ENCODE assay signal across 9 cellular contexts in the genomic region with DNA sequence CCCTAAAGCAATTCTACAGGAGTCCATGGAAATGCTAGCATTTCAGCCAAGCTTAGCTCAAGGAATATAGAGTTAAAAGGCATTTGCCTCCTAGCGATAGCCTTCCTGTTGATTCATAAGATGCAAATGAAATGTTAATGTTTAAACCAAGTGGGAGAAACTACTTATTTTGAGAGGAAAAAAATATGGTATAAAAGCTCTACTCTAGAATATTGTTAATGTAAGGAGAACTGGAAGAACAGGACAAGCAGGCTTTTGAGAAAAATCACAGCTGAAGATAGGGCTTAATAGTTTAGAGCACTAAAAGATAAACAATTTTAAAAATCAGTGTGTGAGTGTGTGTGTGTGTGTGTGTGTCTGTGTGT. TPM values are rescaled to one million over a fixed set of nuclear protein-coding genes. Genes with fewer than 3 reads are reported as not detected.
DNase-seq lines count a peak whose midpoint lies in the region; ATAC-seq and TF ChIP-seq lines count a peak whose summit lies in the region.
"Had no signal": no experiment of that assay in that cellular context is flagged by ENCODE, and none has a peak within 500 bp of the region (broad histone marks: within the 10 kb centered on the region; RNA-seq: fewer than 3 reads in every experiment).

No MANE protein-coding gene starts in this region.

- H3K9me3 Mint-ChIP-seq in activated naive CD8-positive, alpha-beta T cell treated with anti-CD3 and anti-CD28 coated beads for 36 hours, result no peaks in the 10 kb centered on the region

- peak overlapping the region; percentile 94 for H3K9ac ChIP-seq in SK-N-SH
- peak overlapping the region; percentile 16 for H3K9ac ChIP-seq in iPS-18a (ENCODE audit: low read length)
- no peak overlapping the region for H3K9ac ChIP-seq in subcutaneous abdominal adipose tissue (ENCODE audit: low read length in 5 of 5)

- TF ChIP-seq RAD21 in SK-N-SH (IDR thresholded peaks at IDR 0.05; ENCODE audit: low read length), result no peak

- DNase-seq in SK-N-SH (no peak), SW480 (ENCODE audit: low spot score) (no peak), NCI-H1417 treated with DMSO at 0.1 percent for 48 hours (lab: John Stamatoyannopoulos, UW) (no peak)
- no peak for DNase-seq in activated naive CD8-positive, alpha-beta T cell treated with anti-CD3 and anti-CD28 coated beads for 36 hours
- no peak for DNase-seq in stimulated activated CD4-positive, alpha-beta T cell treated with anti-CD3 and anti-CD28 coated beads, Interleukin-15, amount 100 ng/mL, for 24 hours

- no peaks in the 10 kb centered on the region for H4K20me1 ChIP-seq in SK-N-SH (ENCODE audit: insufficient read depth)

- H3K27me3 ChIP-seq in SK-N-SH (ENCODE audit: insufficient read depth) (no peaks in the 10 kb centered on the region), iPS-18a (ENCODE audit: control insufficient read depth, insufficient read depth, low read length) (peaks cover 35% of the 10 kb centered on the region), subcutaneous abdominal adipose tissue (ENCODE audit: control insufficient read depth in 5 of 5, insufficient read depth in 4 of 5, low read length in 5 of 5) (peaks cover 0 to 2% (median 0%) of the 10 kb centered on the region in 5 donors)

- peak overlapping the region; percentile 84 for H3K4me2 ChIP-seq in SK-N-SH

- H3K36me3 ChIP-seq in SK-N-SH (replicated peaks in 1 of 2; ENCODE audit: control insufficient read depth in 1 of 2, insufficient read depth in 2 of 2, low read length in 1 of 2) (no peaks in the 10 kb centered on the region), iPS-18a (ENCODE audit: control insufficient read depth, low read depth, low read length) (no peaks in the 10 kb centered on the region), subcutaneous abdominal adipose tissue (ENCODE audit: control insufficient read depth in 5 of 5, insufficient read depth in 5 of 5, low read length in 5 of 5) (no peaks in the 10 kb centered on the region)
- H3K36me3 ChIP-seq: neutrophil had no signal

- no peak for ATAC-seq in SK-N-SH treated with all-trans-retinoic acid at 6 μM for 48 hours

- no peaks in the 10 kb centered on the region for H3K9me3 ChIP-seq in SK-N-SH
- H3K9me3 ChIP-seq in iPS-18a (ENCODE audit: control insufficient read depth, low read depth, low read length), result no peaks in the 10 kb centered on the region
- no peaks in the 10 kb centered on the region for H3K9me3 ChIP-seq in subcutaneous abdominal adipose tissue (ENCODE audit: control insufficient read depth in 5 of 5, low read length in 5 of 5)
- H3K9me3 ChIP-seq: neutrophil had no signal

- H3K4me1 Mint-ChIP-seq in activated naive CD8-positive, alpha-beta T cell treated with anti-CD3 and anti-CD28 coated beads for 36 hours, result peaks cover 33% of the 10 kb centered on the region

- TF ChIP-seq EP300 in SK-N-SH (IDR thresholded peaks at IDR 0.05; ENCODE audit: borderline replicate concordance in 1 of 2, low read depth in 1 of 2, low read length in 1 of 2), result no peak

- peaks cover 43% of the 10 kb centered on the region for H3F3A ChIP-seq in SK-N-SH (replicated peaks; ENCODE audit: insufficient read depth)

- H3K27ac ChIP-seq in SK-N-SH (ENCODE audit: low read depth in 2 of 2, low read length in 1 of 2) (peak overlapping the region; percentile 97 to 98), iPS-18a (ENCODE audit: low read length) (no peak overlapping the region), subcutaneous abdominal adipose tissue (ENCODE audit: low read depth, low read length) (peak overlapping the region; percentile 32)
- H3K27ac ChIP-seq: neutrophil had no signal

- POLR2A ChIA-PET in SK-N-SH (lab: Yijun Ruan, JAX), result interaction anchor here (1.2 kb wide), 1 partner anchor 560 kb away, joined by 3 read pairs; no protein-coding TSS in a partner anchor

- peak overlapping the region; percentile 94 to 99 for H3K4me3 ChIP-seq in SK-N-SH (ENCODE audit: low read depth in 2 of 2, low read length in 1 of 2)
- peak overlapping the region; percentile 88 for H3K4me3 ChIP-seq in iPS-18a (ENCODE audit: low read length)
- no peak overlapping the region for H3K4me3 ChIP-seq in subcutaneous abdominal adipose tissue (ENCODE audit: low read depth in 1 of 5, low read length in 5 of 5)

- CTCF ChIA-PET in SK-N-SH (lab: Yijun Ruan, JAX), result interaction anchor here (0.9 to 8.2 kb wide), 7 partner anchors 9 to 768 kb away, joined by 3 to 63 read pairs (median 4); no protein-coding TSS in a partner anchor

- H3K4me1 ChIP-seq in SK-N-SH (ENCODE audit: control insufficient read depth in 1 of 2, insufficient read depth in 2 of 2, low read depth in 1 of 2, low read length in 1 of 2), result peaks cover 0 to 27% of the 10 kb centered on the region in 2 experiments; a peak in 2 of 4 replicates
- peaks cover 18% of the 10 kb centered on the region for H3K4me1 ChIP-seq in iPS-18a (ENCODE audit: control insufficient read depth, low read depth, low read length)
- peaks cover 2 to 48% (median 47%) of the 10 kb centered on the region in 5 donors for H3K4me1 ChIP-seq in subcutaneous abdominal adipose tissue (ENCODE audit: control insufficient read depth in 5 of 5, insufficient read depth in 5 of 5, low read length in 5 of 5)

- no peaks in the 10 kb centered on the region for H3K9me2 ChIP-seq in SK-N-SH

- 14% methylated on average over 1 of the region's 1 CpG for WGBS in SK-N-SH (ENCODE audit: low lambda C conversion rate)

- peaks cover 35% of the 10 kb centered on the region for H3K79me2 ChIP-seq in SK-N-SH (ENCODE audit: insufficient read depth)

- peak overlapping the region; percentile 66; the same call in 1 of the 2 replicates for H2AFZ ChIP-seq in SK-N-SH (ENCODE audit: low read depth)

- TF ChIP-seq CTCF in SK-N-SH (IDR thresholded peaks at IDR 0.05), result no peak

- peaks cover 23% of the 10 kb centered on the region for H3K27me3 Mint-ChIP-seq in activated naive CD8-positive, alpha-beta T cell treated with anti-CD3 and anti-CD28 coated beads for 36 hours

- H3K27ac Mint-ChIP-seq in activated naive CD8-positive, alpha-beta T cell treated with anti-CD3 and anti-CD28 coated beads for 36 hours, result no peak overlapping the region

- peaks cover 4% of the 10 kb centered on the region for H3K36me3 Mint-ChIP-seq in activated naive CD8-positive, alpha-beta T cell treated with anti-CD3 and anti-CD28 coated beads for 36 hours

- peak overlapping the region; percentile 90 for H3K4me3 Mint-ChIP-seq in activated naive CD8-positive, alpha-beta T cell treated with anti-CD3 and anti-CD28 coated beads for 36 hours

TF ChIP-seq in SK-N-SH, 30 proteins besides CTCF, POLR2A, EP300 and RAD21 (continues in another document):
- TF ChIP-seq CHD2 (IDR thresholded peaks at IDR 0.05; ENCODE audit: low read length, partially characterized antibody), result no peak
- TF ChIP-seq, protein P1, sequence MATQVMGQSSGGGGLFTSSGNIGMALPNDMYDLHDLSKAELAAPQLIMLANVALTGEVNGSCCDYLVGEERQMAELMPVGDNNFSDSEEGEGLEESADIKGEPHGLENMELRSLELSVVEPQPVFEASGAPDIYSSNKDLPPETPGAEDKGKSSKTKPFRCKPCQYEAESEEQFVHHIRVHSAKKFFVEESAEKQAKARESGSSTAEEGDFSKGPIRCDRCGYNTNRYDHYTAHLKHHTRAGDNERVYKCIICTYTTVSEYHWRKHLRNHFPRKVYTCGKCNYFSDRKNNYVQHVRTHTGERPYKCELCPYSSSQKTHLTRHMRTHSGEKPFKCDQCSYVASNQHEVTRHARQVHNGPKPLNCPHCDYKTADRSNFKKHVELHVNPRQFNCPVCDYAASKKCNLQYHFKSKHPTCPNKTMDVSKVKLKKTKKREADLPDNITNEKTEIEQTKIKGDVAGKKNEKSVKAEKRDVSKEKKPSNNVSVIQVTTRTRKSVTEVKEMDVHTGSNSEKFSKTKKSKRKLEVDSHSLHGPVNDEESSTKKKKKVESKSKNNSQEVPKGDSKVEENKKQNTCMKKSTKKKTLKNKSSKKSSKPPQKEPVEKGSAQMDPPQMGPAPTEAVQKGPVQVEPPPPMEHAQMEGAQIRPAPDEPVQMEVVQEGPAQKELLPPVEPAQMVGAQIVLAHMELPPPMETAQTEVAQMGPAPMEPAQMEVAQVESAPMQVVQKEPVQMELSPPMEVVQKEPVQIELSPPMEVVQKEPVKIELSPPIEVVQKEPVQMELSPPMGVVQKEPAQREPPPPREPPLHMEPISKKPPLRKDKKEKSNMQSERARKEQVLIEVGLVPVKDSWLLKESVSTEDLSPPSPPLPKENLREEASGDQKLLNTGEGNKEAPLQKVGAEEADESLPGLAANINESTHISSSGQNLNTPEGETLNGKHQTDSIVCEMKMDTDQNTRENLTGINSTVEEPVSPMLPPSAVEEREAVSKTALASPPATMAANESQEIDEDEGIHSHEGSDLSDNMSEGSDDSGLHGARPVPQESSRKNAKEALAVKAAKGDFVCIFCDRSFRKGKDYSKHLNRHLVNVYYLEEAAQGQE (IDR thresholded peaks at IDR 0.05; ENCODE audit: low read depth, low read length), result no peak

TF ChIP-seq in SK-N-SH treated with all-trans-retinoic acid at 6 μM for 48 hours, 23 proteins besides CTCF, POLR2A, EP300 and RAD21 (continues in another document):
- TF ChIP-seq ZNF565 (CRISPR knock-in tag; conservative IDR thresholded peaks at IDR 0.05; ENCODE audit: low read depth) (no peak), ZFP30 (CRISPR knock-in tag; IDR thresholded peaks at IDR 0.05) (no peak), ZC3H10 (CRISPR knock-in tag; IDR thresholded peaks at IDR 0.05) (no peak), BACH2 (CRISPR knock-in tag; IDR thresholded peaks at IDR 0.05; ENCODE audit: borderline replicate concordance) (no peak), PPARA (CRISPR knock-in tag; IDR thresholded peaks at IDR 0.05; ENCODE audit: borderline replicate concordance) (no peak)
- TF ChIP-seq, protein P2, sequence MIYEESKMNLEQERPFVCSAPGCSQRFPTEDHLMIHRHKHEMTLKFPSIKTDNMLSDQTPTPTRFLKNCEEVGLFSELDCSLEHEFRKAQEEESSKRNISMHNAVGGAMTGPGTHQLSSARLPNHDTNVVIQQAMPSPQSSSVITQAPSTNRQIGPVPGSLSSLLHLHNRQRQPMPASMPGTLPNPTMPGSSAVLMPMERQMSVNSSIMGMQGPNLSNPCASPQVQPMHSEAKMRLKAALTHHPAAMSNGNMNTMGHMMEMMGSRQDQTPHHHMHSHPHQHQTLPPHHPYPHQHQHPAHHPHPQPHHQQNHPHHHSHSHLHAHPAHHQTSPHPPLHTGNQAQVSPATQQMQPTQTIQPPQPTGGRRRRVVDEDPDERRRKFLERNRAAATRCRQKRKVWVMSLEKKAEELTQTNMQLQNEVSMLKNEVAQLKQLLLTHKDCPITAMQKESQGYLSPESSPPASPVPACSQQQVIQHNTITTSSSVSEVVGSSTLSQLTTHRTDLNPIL (CRISPR knock-in tag; IDR thresholded peaks at IDR 0.05; ENCODE audit: low read depth), result no peak

RNA-seq across cellular contexts. Expression of a gene that starts 1.6 kb away (rescaled TPM):
- polyA plus RNA-seq in SK-N-SH (2012; rRNA removed), result 58.3 and 87.2 TPM in 2 replicates
- 80.1 and 85.7 TPM in 2 replicates for polyA plus RNA-seq in SK-N-SH (2012; cell fraction: cytosol; rRNA removed)
- polyA plus RNA-seq in SK-N-SH (2012; cell fraction: nucleus; rRNA removed), result 46.5 and 91.5 TPM in 2 replicates
- total RNA-seq in activated naive CD8-positive, alpha-beta T cell treated with anti-CD3 and anti-CD28 coated beads for 36 hours, result 10 to 100 TPM; 20.9 to 21.7 TPM

Comparison
In these comparisons a context has a peak if more than half of its experiments do, and no peak if none do; other contexts are left out.
1. H3K4me3 ChIP-seq: peak in SK-N-SH (2 of 2) and iPS-18a (single experiment); none in subcutaneous abdominal adipose tissue (0 of 5).
2. H3K9ac ChIP-seq: peak in SK-N-SH (single experiment) and iPS-18a (single experiment); none in subcutaneous abdominal adipose tissue (0 of 5).